27 cellular contexts compared by ENCODE assay signal in the genomic region with DNA sequence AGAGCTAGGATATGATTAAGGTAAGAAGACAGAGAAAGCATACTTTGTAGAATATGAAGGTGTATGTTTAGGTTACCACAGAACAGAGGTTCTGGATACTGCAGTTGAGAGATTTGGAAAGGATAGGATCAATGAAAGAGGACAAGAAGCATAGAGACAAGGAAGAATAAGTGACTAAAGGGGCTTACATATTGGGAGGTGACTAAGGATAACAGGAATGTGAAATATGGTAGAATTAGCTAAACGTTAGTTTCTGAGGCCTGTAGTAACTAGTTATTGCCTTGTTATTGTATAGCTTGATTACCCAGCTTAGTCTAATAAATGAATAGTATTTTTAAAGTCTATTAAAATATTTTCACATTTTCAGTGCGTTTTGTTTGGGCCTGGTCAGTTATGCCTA. TPM values are rescaled to one million over a fixed set of nuclear protein-coding genes. Genes with fewer than 3 reads are reported as not detected.
"Had no signal": no experiment of that assay in that cellular context is flagged by ENCODE, and none has a peak within 500 bp of the region (broad histone marks: within the 10 kb centered on the region; RNA-seq: fewer than 3 reads in every experiment).

No MANE protein-coding gene starts in this region.

- H3K36me3 ChIP-seq: cardiac muscle cell, left ventricle myocardium inferior, neural progenitor cell, prostate gland, thoracic aorta, vagina had no signal

- H3K4me3 ChIP-seq: cardiac muscle cell, left ventricle myocardium inferior, neural progenitor cell, prostate gland, thoracic aorta, vagina had no signal

- H3K9me3 ChIP-seq: left ventricle myocardium inferior, prostate gland, thoracic aorta, vagina had no signal

- H3K27ac ChIP-seq: cardiac muscle cell, left ventricle myocardium inferior, neural progenitor cell, prostate gland, thoracic aorta, vagina, WERI-Rb-1 had no signal

- FAIRE-seq: endometrium, TTC549 had no signal

- H3K4me1 ChIP-seq: left ventricle myocardium inferior, neural progenitor cell, prostate gland, vagina had no signal

- H3K27me3 Mint-ChIP-seq: activated CD4-positive, alpha-beta T cell treated with anti-CD3 and anti-CD28 coated beads, Interleukin-2, amount 10 ng/mL, durations not matched to agents 7 days and 5 days; activated CD8-positive, alpha-beta T cell treated with anti-CD3 and anti-CD28 coated beads for 36 hours; dendritic cell treated with granulocyte-macrophage colony-stimulating factor and Interleukin-4, amounts not matched to agents 40 ng/mL and 50 ng/mL, for 4 days; naive thymus-derived CD8-positive, alpha-beta T cell; type B pancreatic cell had no signal

- H3K9me3 Mint-ChIP-seq: activated CD4-positive, alpha-beta T cell treated with anti-CD3 and anti-CD28 coated beads, Interleukin-2, amount 10 ng/mL, durations not matched to agents 7 days and 5 days; activated CD8-positive, alpha-beta T cell treated with anti-CD3 and anti-CD28 coated beads for 36 hours; activated naive CD4-positive, alpha-beta T cell treated with anti-CD3 and anti-CD28 coated beads, Interleukin-2, amount 50 U/mL, for 72 hours; activated T-helper 1 cell treated with anti-CD3 and anti-CD28 coated beads, Interleukin-12 subunit alpha, Interleukin-12 subunit beta, Interleukin-2, Interleukin-4 antibody, amounts not matched to agents 30 ng/mL and 10 ng/mL and 1 ng/mL, durations not matched to agents 14 hours and 24 hours and 36 hours; dendritic cell treated with granulocyte-macrophage colony-stimulating factor and Interleukin-4, amounts not matched to agents 40 ng/mL and 50 ng/mL, for 4 days; naive thymus-derived CD8-positive, alpha-beta T cell; neural progenitor cell had no signal

- H3K9ac ChIP-seq: neural progenitor cell had no signal

- H3K4me1 Mint-ChIP-seq: activated CD4-positive, alpha-beta T cell treated with anti-CD3 and anti-CD28 coated beads, Interleukin-2, amount 10 ng/mL, durations not matched to agents 7 days and 5 days; mesothelial cell of epicardium; naive thymus-derived CD8-positive, alpha-beta T cell; neural progenitor cell had no signal

- H2AFZ ChIP-seq: neural progenitor cell had no signal

- H3K4me2 ChIP-seq: neural progenitor cell had no signal

- H3K27ac Mint-ChIP-seq: activated CD4-positive, alpha-beta T cell treated with anti-CD3 and anti-CD28 coated beads, Interleukin-2, amount 10 ng/mL, durations not matched to agents 7 days and 5 days; activated CD8-positive, alpha-beta T cell treated with anti-CD3 and anti-CD28 coated beads for 36 hours; activated naive CD4-positive, alpha-beta T cell treated with anti-CD3 and anti-CD28 coated beads, Interleukin-2, amount 50 U/mL, for 72 hours; activated T-helper 1 cell treated with anti-CD3 and anti-CD28 coated beads, Interleukin-12 subunit alpha, Interleukin-12 subunit beta, Interleukin-2, Interleukin-4 antibody, amounts not matched to agents 30 ng/mL and 10 ng/mL and 1 ng/mL, durations not matched to agents 14 hours and 24 hours and 36 hours; dendritic cell treated with granulocyte-macrophage colony-stimulating factor and Interleukin-4, amounts not matched to agents 40 ng/mL and 50 ng/mL, for 4 days; mesothelial cell of epicardium; naive thymus-derived CD8-positive, alpha-beta T cell; neural progenitor cell; type B pancreatic cell had no signal

- ATAC-seq: activated CD8-positive, alpha-beta T cell treated with anti-CD3 and anti-CD28 coated beads for 36 hours; activated naive CD4-positive, alpha-beta T cell treated with anti-CD3 and anti-CD28 coated beads, Interleukin-2, amount 50 U/mL, for 72 hours; naive thymus-derived CD8-positive, alpha-beta T cell had no signal

- H3K4me3 Mint-ChIP-seq: activated CD4-positive, alpha-beta T cell treated with anti-CD3 and anti-CD28 coated beads, Interleukin-2, amount 10 ng/mL, durations not matched to agents 7 days and 5 days; activated CD8-positive, alpha-beta T cell treated with anti-CD3 and anti-CD28 coated beads for 36 hours; activated T-helper 1 cell treated with anti-CD3 and anti-CD28 coated beads, Interleukin-12 subunit alpha, Interleukin-12 subunit beta, Interleukin-2, Interleukin-4 antibody, amounts not matched to agents 30 ng/mL and 10 ng/mL and 1 ng/mL, durations not matched to agents 14 hours and 24 hours and 36 hours; dendritic cell treated with granulocyte-macrophage colony-stimulating factor and Interleukin-4, amounts not matched to agents 40 ng/mL and 50 ng/mL, for 4 days; mesothelial cell of epicardium; naive thymus-derived CD8-positive, alpha-beta T cell; neural progenitor cell; type B pancreatic cell had no signal

- H3K27me3 ChIP-seq: cardiac muscle cell, neural progenitor cell, vagina had no signal

- DNase-seq: activated CD4-positive, alpha-beta T cell treated with anti-CD3 and anti-CD28 coated beads, Interleukin-2, amount 10 ng/mL, durations not matched to agents 7 days and 5 days; activated CD4-positive, CD25-positive, alpha-beta regulatory T cell treated with anti-CD3 and anti-CD28 coated beads, Interleukin-2, amount 50 U/mL, for 72 hours; activated CD8-positive, alpha-beta T cell treated with anti-CD3 and anti-CD28 coated beads for 36 hours; activated gamma-delta T cell; amniotic stem cell; effector CD4-positive, alpha-beta T cell; erythroblast; foreskin melanocyte; glutamatergic neuron; hippocampal formation; left ventricle myocardium inferior; naive thymus-derived CD8-positive, alpha-beta T cell; stimulated activated CD4-positive, alpha-beta T cell treated with anti-CD3 and anti-CD28 coated beads, Interleukin-4, amount 100 ng/mL, for 24 hours; stimulated activated naive CD4-positive, alpha-beta T cell treated with Interleukin-2 at 50 U/mL for 16 hours; WERI-Rb-1 had no signal

RNA-seq across cellular contexts. Expression of a gene that starts 57.6 kb away (rescaled TPM):
- total RNA-seq: activated CD4-positive, alpha-beta T cell treated with anti-CD3 and anti-CD28 coated beads, Interleukin-2, amount 10 ng/mL, durations not matched to agents 7 days and 5 days; activated CD8-positive, alpha-beta T cell treated with anti-CD3 and anti-CD28 coated beads for 36 hours; activated naive CD4-positive, alpha-beta T cell treated with anti-CD3 and anti-CD28 coated beads, Interleukin-2, amount 50 U/mL, for 72 hours; activated T-helper 1 cell treated with anti-CD3 and anti-CD28 coated beads, Interleukin-12 subunit alpha, Interleukin-12 subunit beta, Interleukin-2, Interleukin-4 antibody, amounts not matched to agents 30 ng/mL and 10 ng/mL and 1 ng/mL, durations not matched to agents 14 hours and 24 hours and 36 hours; left ventricle myocardium inferior; naive thymus-derived CD8-positive, alpha-beta T cell had no signal
- polyA plus RNA-seq: naive thymus-derived CD8-positive, alpha-beta T cell had no signal
